ENCODE assay signal across 10 cellular contexts in genomic region chr1:110645962-110646735, GRCh38. TPM values are rescaled to one million over a fixed set of nuclear protein-coding genes. Genes with fewer than 3 reads are reported as not detected.
DNase-seq lines count a peak whose midpoint lies in the region; ATAC-seq, FAIRE-seq and TF ChIP-seq lines count a peak whose summit lies in the region.
"Had no signal": no experiment of that assay in that cellular context is flagged by ENCODE, and none has a peak within 500 bp of the region (broad histone marks: within the 10 kb centered on the region; RNA-seq: fewer than 3 reads in every experiment).

No MANE protein-coding gene starts in this region.

- H3K9me3 Mint-ChIP-seq in activated T-helper 17 cell treated with anti-CD3 and anti-CD28 coated beads, Interleukin-2, amount 50 U/mL, for 72 hours = no peaks in the 10 kb centered on the region
- no peaks in the 10 kb centered on the region for H3K9me3 Mint-ChIP-seq in progenitor cell of endocrine pancreas (ENCODE audit: low read depth)

- no peaks in the 10 kb centered on the region for H3K36me3 Mint-ChIP-seq in activated T-helper 17 cell treated with anti-CD3 and anti-CD28 coated beads, Interleukin-2, amount 50 U/mL, for 72 hours (ENCODE audit: low read depth)
- no peaks in the 10 kb centered on the region for H3K36me3 Mint-ChIP-seq in progenitor cell of endocrine pancreas (ENCODE audit: insufficient read depth)

- DNase-seq in ACHN = peak; percentile 1
- DNase-seq in progenitor cell of endocrine pancreas (ENCODE audit: low spot score, unreplicated experiment) = no peak
- no peak for DNase-seq in MG63
- DNase-seq in NCI-H2029 (lab: John Stamatoyannopoulos, UW) = no peak
- DNase-seq: COR-L47; effector CD8-positive, alpha-beta T cell had no signal

- TF ChIP-seq CTCF in HEK293 (tag by site-specific recombination; IDR thresholded peaks at IDR 0.05) (no peak), progenitor cell of endocrine pancreas (IDR thresholded peaks at IDR 0.05; ENCODE audit: unreplicated experiment) (no peak)

- ATAC-seq in activated T-helper 17 cell treated with anti-CD3 and anti-CD28 coated beads, Interleukin-2, amount 50 U/mL, for 72 hours (replicated peaks) = peak; percentile 63
- no peak for ATAC-seq in GM21423 (IDR thresholded peaks at IDR 0.05; ENCODE audit: unreplicated experiment)

- H3K27me3 Mint-ChIP-seq in activated T-helper 17 cell treated with anti-CD3 and anti-CD28 coated beads, Interleukin-2, amount 50 U/mL, for 72 hours = no peaks in the 10 kb centered on the region
- peaks cover 15% of the 10 kb centered on the region for H3K27me3 Mint-ChIP-seq in progenitor cell of endocrine pancreas

- H3K4me1 Mint-ChIP-seq in activated T-helper 17 cell treated with anti-CD3 and anti-CD28 coated beads, Interleukin-2, amount 50 U/mL, for 72 hours = peaks cover 34% of the 10 kb centered on the region
- no peaks in the 10 kb centered on the region for H3K4me1 Mint-ChIP-seq in progenitor cell of endocrine pancreas (ENCODE audit: low read depth)

- in situ Hi-C loops in ACHN (cut with HindIII; ENCODE audit: low pct_ligation_motif_present, low pct_unique_long_range_greater_than_20kb, low sequenced_read_pairs) = no loop called here

- no peak overlapping the region for H3K4me3 Mint-ChIP-seq in activated T-helper 17 cell treated with anti-CD3 and anti-CD28 coated beads, Interleukin-2, amount 50 U/mL, for 72 hours
- H3K4me3 Mint-ChIP-seq in progenitor cell of endocrine pancreas (ENCODE audit: low read depth) = no peak overlapping the region

- peak; percentile 64 for FAIRE-seq in islet of Langerhans (lab: Jason Lieb, UNC)

- H3K9me3 ChIP-seq in HEK293 (ENCODE audit: control insufficient read depth, insufficient read depth, low read depth, low read length) (no peaks in the 10 kb centered on the region), MG63 (peaks cover 4% of the 10 kb centered on the region; the same call in 1 of the 2 replicates)

- H3K27ac Mint-ChIP-seq in activated T-helper 17 cell treated with anti-CD3 and anti-CD28 coated beads, Interleukin-2, amount 50 U/mL, for 72 hours = peak overlapping the region; percentile 76
- H3K27ac Mint-ChIP-seq in progenitor cell of endocrine pancreas = no peak overlapping the region

- POLR2A ChIA-PET in HEK293 (lab: Yijun Ruan, JAX) = no interaction called here

- H3K4me1 ChIP-seq in HEK293 (ENCODE audit: control insufficient read depth, insufficient read depth, low read length) = peaks cover 10% of the 10 kb centered on the region

- CTCF ChIA-PET in HEK293 (lab: Yijun Ruan, JAX) = interaction anchor here (0.6 to 3.8 kb wide), 5 partner anchors 16 to 150 kb away, joined by 3 to 15 read pairs (median 7); no protein-coding TSS in a partner anchor

- H3K4me3 ChIP-seq in HEK293 (ENCODE audit: low read depth, low read length) (no peak overlapping the region), MG63 (no peak overlapping the region)

- H3K36me3 ChIP-seq in HEK293 (ENCODE audit: control insufficient read depth in 2 of 2, insufficient read depth in 1 of 2, low read length in 2 of 2) (no peaks in the 10 kb centered on the region), MG63 (no peaks in the 10 kb centered on the region)

- H3K27ac ChIP-seq in HEK293 (ENCODE audit: extremely low read depth, low read depth, low read length) = no peak overlapping the region

- H3K27me3 ChIP-seq in MG63 = peaks cover 20% of the 10 kb centered on the region

TF ChIP-seq in HEK293, 187 proteins besides CTCF, POLR2A, EP300 and RAD21:
- peak; percentile 54; the same call in 1 of the 2 replicates for TF ChIP-seq OSR2 (tag by site-specific recombination; IDR thresholded peaks at IDR 0.05)
- TF ChIP-seq ZEB2 (tag by site-specific recombination; IDR thresholded peaks at IDR 0.05) = peak; percentile 49; the same call in 1 of the 2 replicates
- TF ChIP-seq FEZF1 (tag by site-specific recombination; IDR thresholded peaks at IDR 0.05) = 0 out of 2 replicates have a peak, but pooled peaks have one; percentile 12
- TF ChIP-seq, protein P1, sequence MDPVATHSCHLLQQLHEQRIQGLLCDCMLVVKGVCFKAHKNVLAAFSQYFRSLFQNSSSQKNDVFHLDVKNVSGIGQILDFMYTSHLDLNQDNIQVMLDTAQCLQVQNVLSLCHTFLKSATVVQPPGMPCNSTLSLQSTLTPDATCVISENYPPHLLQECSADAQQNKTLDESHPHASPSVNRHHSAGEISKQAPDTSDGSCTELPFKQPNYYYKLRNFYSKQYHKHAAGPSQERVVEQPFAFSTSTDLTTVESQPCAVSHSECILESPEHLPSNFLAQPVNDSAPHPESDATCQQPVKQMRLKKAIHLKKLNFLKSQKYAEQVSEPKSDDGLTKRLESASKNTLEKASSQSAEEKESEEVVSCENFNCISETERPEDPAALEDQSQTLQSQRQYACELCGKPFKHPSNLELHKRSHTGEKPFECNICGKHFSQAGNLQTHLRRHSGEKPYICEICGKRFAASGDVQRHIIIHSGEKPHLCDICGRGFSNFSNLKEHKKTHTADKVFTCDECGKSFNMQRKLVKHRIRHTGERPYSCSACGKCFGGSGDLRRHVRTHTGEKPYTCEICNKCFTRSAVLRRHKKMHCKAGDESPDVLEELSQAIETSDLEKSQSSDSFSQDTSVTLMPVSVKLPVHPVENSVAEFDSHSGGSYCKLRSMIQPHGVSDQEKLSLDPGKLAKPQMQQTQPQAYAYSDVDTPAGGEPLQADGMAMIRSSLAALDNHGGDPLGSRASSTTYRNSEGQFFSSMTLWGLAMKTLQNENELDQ (tag by site-specific recombination; IDR thresholded peaks at IDR 0.05; ENCODE audit: low read depth) = no peak
- no peak for TF ChIP-seq ZNF530 (tag by site-specific recombination; IDR thresholded peaks at IDR 0.05; ENCODE audit: low read depth)
- TF ChIP-seq SP2 (tag by site-specific recombination; IDR thresholded peaks at IDR 0.05) = no peak
- TF ChIP-seq ZNF132 (tag by site-specific recombination; IDR thresholded peaks at IDR 0.05; ENCODE audit: borderline replicate concordance) = no peak
- 0 out of 2 replicates have a peak, but pooled peaks have one; percentile 31 for TF ChIP-seq SP7 (tag by site-specific recombination; IDR thresholded peaks at IDR 0.05)
- TF ChIP-seq GFI1B (tag by site-specific recombination; IDR thresholded peaks at IDR 0.05) = peak; percentile 72; the same call in 1 of the 2 replicates
- TF ChIP-seq ZNF629 (tag by site-specific recombination; IDR thresholded peaks at IDR 0.05) = 0 out of 2 replicates have a peak, but pooled peaks have one; percentile 20

RNA-seq across cellular contexts. Expression of gene KCNA3, which starts 28.6 kb away (rescaled TPM):
- 10 to 100 TPM; 22.7 to 61.7 TPM for total RNA-seq in activated T-helper 17 cell treated with anti-CD3 and anti-CD28 coated beads, Interleukin-2, amount 50 U/mL, for 72 hours
- total RNA-seq in progenitor cell of endocrine pancreas = 0.72 and 0.75 TPM in 2 replicates
- total RNA-seq in MG63 (2014; rRNA removed; shearing (Covaris generic); ENCODE audit: low replicate concordance) = not detected in 2 replicates

RNA-seq across cellular contexts. Expression of gene KCNA2, which starts 40.0 kb away (rescaled TPM):
- 1 to 10 TPM; 1.6 to 4.7 TPM for total RNA-seq in activated T-helper 17 cell treated with anti-CD3 and anti-CD28 coated beads, Interleukin-2, amount 50 U/mL, for 72 hours
- total RNA-seq in progenitor cell of endocrine pancreas = 0.05 TPM in 1 of 2 replicates, not detected in the other
- 0.17 TPM in 1 of 2 replicates, not detected in the other for total RNA-seq in MG63 (2014; rRNA removed; shearing (Covaris generic); ENCODE audit: low replicate concordance)

Comparison
In these comparisons a context has a peak if more than half of its experiments do, and no peak if none do; other contexts are left out.
1. RNA of gene KCNA3, which starts 28.6 kb away (total RNA-seq): 22.7 to 61.7 TPM in activated T-helper 17 cell treated with anti-CD3 and anti-CD28 coated beads, Interleukin-2, amount 50 U/mL, for 72 hours; 0.72 to 0.75 TPM in progenitor cell of endocrine pancreas and not detected in MG63; every median in the first group is over 10 times any median in the second.